ENCODE assay signal across 28 cellular contexts in the genomic region with DNA sequence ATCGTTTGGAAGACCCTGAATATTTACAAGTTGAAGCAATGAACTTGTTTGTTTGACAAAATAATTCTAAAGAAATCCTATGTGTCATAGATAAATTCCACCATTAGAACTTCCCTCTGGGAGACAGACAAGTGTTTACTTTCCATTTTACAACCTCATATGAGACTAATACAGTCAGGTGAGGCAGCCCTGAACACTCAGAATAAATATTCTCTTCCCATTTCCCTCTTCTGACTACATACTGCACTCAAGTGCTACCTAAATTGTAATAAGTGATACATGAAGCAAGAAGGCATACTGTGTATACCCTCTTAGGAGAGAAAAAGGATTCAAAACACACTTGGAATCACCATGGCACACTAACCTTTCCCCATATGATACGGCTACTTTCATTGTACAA. TPM values are rescaled to one million over a fixed set of nuclear protein-coding genes. Genes with fewer than 3 reads are reported as not detected.
DNase-seq lines count a peak whose midpoint lies in the region; ATAC-seq and TF ChIP-seq lines count a peak whose summit lies in the region.
"Had no signal": no experiment of that assay in that cellular context is flagged by ENCODE, and none has a peak within 500 bp of the region (broad histone marks: within the 10 kb centered on the region; RNA-seq: fewer than 3 reads in every experiment).

No MANE protein-coding gene starts in this region.

- H3K27me3 ChIP-seq in hepatocyte (no peaks in the 10 kb centered on the region), transverse colon (peaks cover 5% of the 10 kb centered on the region)
- H3K27me3 ChIP-seq: body of pancreas, pancreas, Peyer's patch had no signal

- TF ChIP-seq CTCF in hepatocyte (IDR thresholded peaks at IDR 0.05; ENCODE audit: poor library complexity): no peak
- TF ChIP-seq CTCF in transverse colon (IDR thresholded peaks at IDR 0.05): no peak
- TF ChIP-seq CTCF in foreskin fibroblast (IDR thresholded peaks at IDR 0.05; ENCODE audit: low read depth, low read length): no peak

- no peaks in the 10 kb centered on the region for H3K9me3 ChIP-seq in hepatocyte (ENCODE audit: low read depth)
- no peaks in the 10 kb centered on the region for H3K9me3 ChIP-seq in transverse colon
- H3K9me3 ChIP-seq: body of pancreas, esophagus muscularis mucosa, pancreas, Peyer's patch had no signal

- H4K20me1 ChIP-seq in hepatocyte (ENCODE audit: insufficient read depth, poor library complexity, severe bottlenecking): no peaks in the 10 kb centered on the region
- H4K20me1 ChIP-seq: BLaER1 treated with 17β-estradiol and CSF1 and Interleukin-3, amounts not matched to agents 10 nM and 100 nM had no signal

- peak; percentile 64 for DNase-seq in DMS79 (lab: John Stamatoyannopoulos, UW)
- peak; percentile 84 for DNase-seq in NCI-H2029 (lab: John Stamatoyannopoulos, UW)
- peak; percentile 29 for DNase-seq in hepatocyte (ENCODE audit: low spot score)
- no peak for DNase-seq in transverse colon
- no peak for DNase-seq in foreskin fibroblast
- no peak for DNase-seq in HUDEP-2 (lab: John Stamatoyannopoulos, UW; ENCODE audit: unreplicated experiment in 76 of 76)
- DNase-seq: activated CD8-positive, alpha-beta memory T cell treated with anti-CD3 and anti-CD28 coated beads, Interleukin-2, amount 50 U/mL, for 48 hours; activated CD8-positive, alpha-beta T cell treated with anti-CD3 and anti-CD28 coated beads for 36 hours; activated naive CD4-positive, alpha-beta T cell treated with anti-CD3 and anti-CD28 coated beads, Interleukin-2, amount 50 U/mL, for 16 hours; body of pancreas; foreskin melanocyte; GDM1; H7; left cardiac atrium; NCI-H1436; NCI-H2171; NCI-H526; pancreas; Peyer's patch; retina; SHP77 treated with DMSO at 0.1 percent for 48 hours; stimulated activated naive CD8-positive, alpha-beta T cell treated with anti-CD3 and anti-CD28 coated beads, Interleukin-15, Interleukin-2, amounts not matched to agents 100 U/mL and 50 U/mL, for 24 hours had no signal

- ATAC-seq in HG02852 (IDR thresholded peaks at IDR 0.05; ENCODE audit: unreplicated experiment): no peak
- ATAC-seq: activated CD8-positive, alpha-beta T cell treated with anti-CD3 and anti-CD28 coated beads for 36 hours; activated T-helper 17 cell treated with anti-CD3 and anti-CD28 coated beads, Interleukin-2, amount 50 U/mL, for 72 hours; body of pancreas; HepG2; left cardiac atrium; stimulated activated naive CD8-positive, alpha-beta T cell treated with anti-CD3 and anti-CD28 coated beads, Interleukin-15, Interleukin-2, amounts not matched to agents 100 U/mL and 50 U/mL, for 24 hours had no signal

- H3K27ac ChIP-seq in hepatocyte: peak overlapping the region; percentile 72
- H3K27ac ChIP-seq in transverse colon: peak overlapping the region; percentile 67 to 75 (median 72)
- H3K27ac ChIP-seq: BLaER1 treated with 17β-estradiol and CSF1 and Interleukin-3, amounts not matched to agents 10 nM and 100 nM; esophagus muscularis mucosa; HL-60 had no signal

- peak overlapping the region; percentile 6 for H3K4me2 ChIP-seq in hepatocyte
- H3K4me2 ChIP-seq: BLaER1 treated with 17β-estradiol and CSF1 and Interleukin-3, amounts not matched to agents 10 nM and 100 nM had no signal

- H3K36me3 ChIP-seq in hepatocyte (replicated peaks; ENCODE audit: insufficient read depth, low read depth) (no peaks in the 10 kb centered on the region), transverse colon (no peaks in the 10 kb centered on the region)
- H3K36me3 ChIP-seq: BLaER1 treated with 17β-estradiol and CSF1 and Interleukin-3, amounts not matched to agents 10 nM and 100 nM; esophagus muscularis mucosa; pancreas; Peyer's patch had no signal

- H3K9me2 ChIP-seq in hepatocyte (replicated peaks; ENCODE audit: insufficient read depth): no peaks in the 10 kb centered on the region

- intact Hi-C loops in transverse colon (cut with DNase I; ENCODE audit: low total_unique reads): no loop called here

- no peak overlapping the region for H3K4me3 ChIP-seq in hepatocyte
- no peak overlapping the region for H3K4me3 ChIP-seq in transverse colon
- no peak overlapping the region for H3K4me3 ChIP-seq in foreskin fibroblast (ENCODE audit: low read depth in 1 of 2, low read length in 2 of 2)
- H3K4me3 ChIP-seq: BLaER1 treated with 17β-estradiol and CSF1 and Interleukin-3, amounts not matched to agents 10 nM and 100 nM; body of pancreas; esophagus muscularis mucosa; pancreas; Peyer's patch had no signal

- no peak for TF ChIP-seq EP300 in transverse colon (IDR thresholded peaks at IDR 0.05; ENCODE audit: low read depth)

- no peak overlapping the region for H2AFZ ChIP-seq in hepatocyte

- in situ Hi-C loops in transverse colon (cut with MboI; ENCODE audit: low pct_ligation_motif_present in 1 of 4, low pct_unique_long_range_greater_than_20kb in 1 of 4, low sequenced_read_pairs in 3 of 4): no loop called here

- TF ChIP-seq POLR2A in transverse colon (IDR thresholded peaks at IDR 0.05): no peak

- 60% methylated on average over 2 of the region's 2 CpGs for WGBS in hepatocyte (ENCODE audit: low lambda C conversion rate, missing lambda C conversion rate)
- WGBS in transverse colon (ENCODE audit: low coverage in 1 of 2), 2 donors: 33 to 48% methylated on average over 1 to 2 of the region's 2 CpGs

- peaks cover 4% of the 10 kb centered on the region for H3K4me1 ChIP-seq in hepatocyte (ENCODE audit: insufficient read depth)
- H3K4me1 ChIP-seq in transverse colon: peaks cover 3 to 36% (median 19%) of the 10 kb centered on the region in 4 donors
- H3K4me1 ChIP-seq: BLaER1 treated with 17β-estradiol and CSF1 and Interleukin-3, amounts not matched to agents 10 nM and 100 nM; esophagus muscularis mucosa; Peyer's patch had no signal

- H3K79me2 ChIP-seq in hepatocyte: peaks cover 31% of the 10 kb centered on the region

RNA-seq across cellular contexts. Expression of gene RASEF, which starts 6.8 kb away (rescaled TPM):
- total RNA-seq in hepatocyte: 18.1 and 18.9 TPM in 2 replicates
- 11.1 and 13.0 TPM in 2 replicates for polyA plus RNA-seq in hepatocyte
- 100 to 1,000 TPM in 2 of 4 donors, 10 to 100 TPM in 2; 69.9 to 189 (median 105) TPM for total RNA-seq in transverse colon
- total RNA-seq: activated CD8-positive, alpha-beta T cell treated with anti-CD3 and anti-CD28 coated beads for 36 hours; activated T-helper 17 cell treated with anti-CD3 and anti-CD28 coated beads, Interleukin-2, amount 50 U/mL, for 72 hours had no signal
- polyA plus RNA-seq: HepG2 had no signal

Comparison
In these comparisons a context has a peak if more than half of its experiments do, and no peak if none do; other contexts are left out.
1. DNase-seq: peak in DMS79 (single experiment), NCI-H2029 (single experiment) and hepatocyte (single experiment); none in transverse colon (single experiment), foreskin fibroblast (0 of 2) and HUDEP-2 (0 of 76).